ENCODE assay signal across 12 cellular contexts in genomic region chr22:45511847-45512261, GRCh38. TPM values are rescaled to one million over a fixed set of nuclear protein-coding genes. Genes with fewer than 3 reads are reported as not detected.
DNase-seq lines count a peak whose midpoint lies in the region; ATAC-seq lines count a peak whose summit lies in the region.
"Had no signal": no experiment of that assay in that cellular context is flagged by ENCODE, and none has a peak within 500 bp of the region (broad histone marks: within the 10 kb centered on the region; RNA-seq: fewer than 3 reads in every experiment).

No MANE protein-coding gene starts in this region.

- no peak for ATAC-seq in naive thymus-derived CD8-positive, alpha-beta T cell
- no peak for ATAC-seq in GM19397 (IDR thresholded peaks at IDR 0.05; ENCODE audit: unreplicated experiment)
- ATAC-seq in effector memory CD8-positive, alpha-beta T cell (replicated peaks): no peak

- DNase-seq in ELR (ENCODE audit: low read depth) (peak; percentile 33), brain pericyte (ENCODE audit: low read depth, low spot score) (peak; percentile 91), iris pigment epithelial cell (ENCODE audit: low read depth) (peak; percentile 96), skeletal muscle cell (ENCODE audit: low read depth) (peak; percentile 97)
- DNase-seq in naive thymus-derived CD8-positive, alpha-beta T cell: no peak
- no peak for DNase-seq in stimulated activated CD4-positive, alpha-beta T cell treated with anti-CD3 and anti-CD28 coated beads, Interleukin-4, amount 100 ng/mL, for 24 hours
- no peak for DNase-seq in effector memory CD8-positive, alpha-beta T cell
- DNase-seq: activated B cell treated with CpG ODN at 0.5 μM for 24 hours, DMS79 treated with DMSO at 0.1 percent for 48 hours, NCI-H345 had no signal

- no peak overlapping the region for H3K4me3 ChIP-seq in skeletal muscle cell (ENCODE audit: low read depth, low read length)

- POLR2A ChIA-PET in naive thymus-derived CD8-positive, alpha-beta T cell (lab: Charles Lee): no interaction called here

- no peak overlapping the region for H3K4me3 Mint-ChIP-seq in naive thymus-derived CD8-positive, alpha-beta T cell
- no peak overlapping the region for H3K4me3 Mint-ChIP-seq in effector memory CD8-positive, alpha-beta T cell
- H3K4me3 Mint-ChIP-seq: activated B cell treated with CpG ODN at 0.5 μM for 24 hours; dendritic cell treated with granulocyte-macrophage colony-stimulating factor and Interleukin-4, amounts not matched to agents 40 ng/mL and 50 ng/mL, for 4 days had no signal

- H3K27me3 Mint-ChIP-seq in naive thymus-derived CD8-positive, alpha-beta T cell: peaks cover 7 to 37% (median 13%) of the 10 kb centered on the region in 5 donors
- peaks cover 46 to 65% of the 10 kb centered on the region in 2 donors for H3K27me3 Mint-ChIP-seq in effector memory CD8-positive, alpha-beta T cell

- H3K9me3 Mint-ChIP-seq in naive thymus-derived CD8-positive, alpha-beta T cell: no peaks in the 10 kb centered on the region
- H3K9me3 Mint-ChIP-seq in effector memory CD8-positive, alpha-beta T cell: no peaks in the 10 kb centered on the region
- H3K9me3 Mint-ChIP-seq: activated B cell treated with CpG ODN at 0.5 μM for 24 hours; dendritic cell treated with granulocyte-macrophage colony-stimulating factor and Interleukin-4, amounts not matched to agents 40 ng/mL and 50 ng/mL, for 4 days had no signal

- no peaks in the 10 kb centered on the region for H3K4me1 Mint-ChIP-seq in naive thymus-derived CD8-positive, alpha-beta T cell
- no peaks in the 10 kb centered on the region for H3K4me1 Mint-ChIP-seq in effector memory CD8-positive, alpha-beta T cell (ENCODE audit: low read depth in 2 of 2)
- H3K4me1 Mint-ChIP-seq: activated B cell treated with CpG ODN at 0.5 μM for 24 hours had no signal

- no peak overlapping the region for H3K27ac Mint-ChIP-seq in naive thymus-derived CD8-positive, alpha-beta T cell
- no peak overlapping the region for H3K27ac Mint-ChIP-seq in effector memory CD8-positive, alpha-beta T cell
- H3K27ac Mint-ChIP-seq: activated B cell treated with CpG ODN at 0.5 μM for 24 hours; dendritic cell treated with granulocyte-macrophage colony-stimulating factor and Interleukin-4, amounts not matched to agents 40 ng/mL and 50 ng/mL, for 4 days had no signal

- H3K36me3 Mint-ChIP-seq in naive thymus-derived CD8-positive, alpha-beta T cell: no peaks in the 10 kb centered on the region
- no peaks in the 10 kb centered on the region for H3K36me3 Mint-ChIP-seq in effector memory CD8-positive, alpha-beta T cell (ENCODE audit: insufficient read depth)

RNA-seq across cellular contexts. Expression of gene FBLN1, which starts 9.2 kb away (rescaled TPM):
- not detected for total RNA-seq in naive thymus-derived CD8-positive, alpha-beta T cell
- not detected for polyA plus RNA-seq in naive thymus-derived CD8-positive, alpha-beta T cell
- total RNA-seq: activated B cell treated with CpG ODN at 0.5 μM for 24 hours had no signal

Comparison
In these comparisons a context has a peak if more than half of its experiments do, and no peak if none do; other contexts are left out.
1. DNase-seq: peak in ELR (single experiment), brain pericyte (single experiment), iris pigment epithelial cell (single experiment) and skeletal muscle cell (single experiment); none in naive thymus-derived CD8-positive, alpha-beta T cell (0 of 10), stimulated activated CD4-positive, alpha-beta T cell treated with anti-CD3 and anti-CD28 coated beads, Interleukin-4, amount 100 ng/mL, for 24 hours (single experiment) and effector memory CD8-positive, alpha-beta T cell (0 of 3).